In genomic region chr4:8182294-8182693, GRCh38 we compare ENCODE assay signal across 31 cellular contexts. TPM values are rescaled to one million over a fixed set of nuclear protein-coding genes. Genes with fewer than 3 reads are reported as not detected.
A peak's percentile ranks its signal among the peaks of the same experiment; 100 is the strongest.
DNase-seq lines count a peak whose midpoint lies in the region; ATAC-seq and TF ChIP-seq lines count a peak whose summit lies in the region.
"Had no signal": no experiment of that assay in that cellular context is flagged by ENCODE, and none has a peak within 500 bp of the region (broad histone marks: within the 10 kb centered on the region; RNA-seq: fewer than 3 reads in every experiment).

No MANE protein-coding gene starts in this region.

- intact Hi-C loops in PC-9 (cut with micrococcal nuclease; ENCODE audit: unreplicated experiment) (loop anchor here (2.0 to 5.0 kb wide), 2 partner anchors 47 to 985 kb away; no protein-coding TSS in a partner anchor), esophagus squamous epithelium (cut with DNase I) (no loop called here), transverse colon (cut with DNase I; ENCODE audit: low total_unique reads) (no loop called here)

- POLR2A ChIA-PET in PC-9 (lab: Charles Lee; ENCODE audit: unreplicated experiment): interaction anchor here (0.5 to 0.8 kb wide), 2 partner anchors 17 to 47 kb away, joined by 3 to 4 read pairs; partner anchors contain the start of gene SH3TC1

- in situ Hi-C loops in transverse colon (cut with MboI; ENCODE audit: low pct_ligation_motif_present in 1 of 4, low pct_unique_long_range_greater_than_20kb in 1 of 4, low sequenced_read_pairs in 3 of 4): no loop called here

- no peak overlapping the region for H3K14ac ChIP-seq in mesenchymal stem cell (ENCODE audit: low read length in 2 of 2)

- H3K9ac ChIP-seq in mesenchymal stem cell (ENCODE audit: low read length): no peak overlapping the region
- H3K9ac ChIP-seq: GM23248 had no signal

- CTCF ChIA-PET in PC-9 (lab: Charles Lee): no interaction called here

- H3K18ac ChIP-seq in mesenchymal stem cell (ENCODE audit: low read depth in 1 of 2, low read length in 2 of 2): peak overlapping the region in 1 of 2 experiments; percentile 14

- no peak overlapping the region for H2AFZ ChIP-seq in PC-9
- no peak overlapping the region for H2AFZ ChIP-seq in mesenchymal stem cell (ENCODE audit: low read depth, low read length)
- H2AFZ ChIP-seq: GM23248 had no signal

- H4K20me1 ChIP-seq in PC-9 (ENCODE audit: insufficient read depth): no peaks in the 10 kb centered on the region

- no TSS peak for BruUV-seq in PC-9 (replicated peaks; lab: Mats Ljungman, UMichigan)

- H3K27ac ChIP-seq in PC-9: peak overlapping the region; percentile 72; the same call in 1 of the 2 replicates
- H3K27ac ChIP-seq in esophagus squamous epithelium: peak overlapping the region; percentile 86 to 94 (median 89)
- H3K27ac ChIP-seq in mesenchymal stem cell (ENCODE audit: low read length, poor library complexity, severe bottlenecking): no peak overlapping the region
- peak overlapping the region in 3 of 4 donors; percentile 11 to 61 (median 27) for H3K27ac ChIP-seq in transverse colon
- H3K27ac ChIP-seq: GM23248, pancreas, thyroid gland had no signal

- H3K4ac ChIP-seq in mesenchymal stem cell (ENCODE audit: low read depth in 1 of 2, low read length in 2 of 2): no peak overlapping the region

- 49 to 71% methylated on average over 3 to 5 of the region's 11 CpGs for WGBS in esophagus squamous epithelium, 2 donors
- WGBS in mesenchymal stem cell: 95% methylated on average over 11 of the region's 11 CpGs
- 45 to 73% methylated on average over 2 to 9 of the region's 11 CpGs for WGBS in transverse colon (ENCODE audit: low coverage in 1 of 2), 2 donors

- peak overlapping the region in 1 of 2 experiments; percentile 18 for H2BK12ac ChIP-seq in mesenchymal stem cell (ENCODE audit: low read length in 2 of 2)

- H3F3A ChIP-seq in PC-9 (ENCODE audit: insufficient read depth, low read depth): peaks cover 38% of the 10 kb centered on the region

- H3K27me3 ChIP-seq in PC-9 (ENCODE audit: insufficient read depth, low read depth) (no peaks in the 10 kb centered on the region), esophagus squamous epithelium (no peaks in the 10 kb centered on the region), mesenchymal stem cell (ENCODE audit: control insufficient read depth in 1 of 2, insufficient read depth in 1 of 2, low read length in 2 of 2) (peaks cover 9 to 22% of the 10 kb centered on the region in 2 experiments), transverse colon (no peaks in the 10 kb centered on the region)
- H3K27me3 ChIP-seq: pancreas, thyroid gland had no signal

- H4K8ac ChIP-seq in mesenchymal stem cell (ENCODE audit: low read length): no peak overlapping the region

- TF ChIP-seq CTCF in PC-9 (conservative IDR thresholded peaks at IDR 0.05) (no peak), esophagus squamous epithelium (IDR thresholded peaks at IDR 0.05) (no peak), transverse colon (IDR thresholded peaks at IDR 0.05) (no peak)

- no peak overlapping the region for H3K23ac ChIP-seq in mesenchymal stem cell (ENCODE audit: low read length in 2 of 2)

- H2BK5ac ChIP-seq in mesenchymal stem cell (ENCODE audit: low read depth, low read length, poor library complexity, severe bottlenecking): no peak overlapping the region

- no peak for ATAC-seq in HG02840 (IDR thresholded peaks at IDR 0.05; ENCODE audit: low FRiP score, unreplicated experiment)
- ATAC-seq: activated naive CD8-positive, alpha-beta T cell treated with anti-CD3 and anti-CD28 coated beads, Interleukin-2, amount 50 U/mL, for 24 hours; activated T-cell treated with anti-CD3 and anti-CD28 coated beads, Interleukin-2, amount 50 U/mL, for 72 hours; T-helper 17 cell had no signal

- no peak overlapping the region for H2AK5ac ChIP-seq in mesenchymal stem cell (ENCODE audit: low read length, severe bottlenecking)

- no peaks in the 10 kb centered on the region for H3K79me1 ChIP-seq in mesenchymal stem cell (replicated peaks; ENCODE audit: low read length, poor library complexity, severe bottlenecking)

- H3K36me3 ChIP-seq in PC-9 (ENCODE audit: low read depth) (no peaks in the 10 kb centered on the region), esophagus squamous epithelium (no peaks in the 10 kb centered on the region), mesenchymal stem cell (ENCODE audit: control insufficient read depth in 1 of 2, insufficient read depth in 2 of 2, low read depth in 1 of 2, low read length in 2 of 2) (no peaks in the 10 kb centered on the region), transverse colon (no peaks in the 10 kb centered on the region)
- H3K36me3 ChIP-seq: pancreas, thyroid gland had no signal

- H3K4me3 ChIP-seq in PC-9: no peak overlapping the region
- H3K4me3 ChIP-seq in esophagus squamous epithelium: peak overlapping the region in 1 of 4 donors; percentile 12
- H3K4me3 ChIP-seq in mesenchymal stem cell (ENCODE audit: insufficient read depth in 1 of 2, low read depth in 1 of 2, low read length in 2 of 2): no peak overlapping the region
- no peak overlapping the region for H3K4me3 ChIP-seq in transverse colon
- H3K4me3 ChIP-seq: coronary artery, GM23248, pancreas, thyroid gland had no signal

- no peak overlapping the region for H4K91ac ChIP-seq in mesenchymal stem cell (ENCODE audit: low read length)

- H3K4me2 ChIP-seq in PC-9: peak overlapping the region; percentile 55
- no peak overlapping the region for H3K4me2 ChIP-seq in mesenchymal stem cell (ENCODE audit: low read length, poor library complexity, severe bottlenecking)

- no peak for TF ChIP-seq EP300 in transverse colon (IDR thresholded peaks at IDR 0.05; ENCODE audit: low read depth)

- peak overlapping the region; percentile 3 for H2BK15ac ChIP-seq in mesenchymal stem cell (ENCODE audit: low read depth, poor library complexity, severe bottlenecking)

- H3K4me1 ChIP-seq in PC-9 (replicated peaks; ENCODE audit: insufficient read depth) (peaks cover 40% of the 10 kb centered on the region), esophagus squamous epithelium (peaks cover 31 to 67% (median 34%) of the 10 kb centered on the region in 3 donors), mesenchymal stem cell (ENCODE audit: control insufficient read depth, insufficient read depth, low read depth, low read length) (peaks cover 19% of the 10 kb centered on the region), transverse colon (peaks cover 0 to 21% (median 18%) of the 10 kb centered on the region in 4 donors)

- H2BK120ac ChIP-seq in mesenchymal stem cell (ENCODE audit: low read depth, low read length): no peak overlapping the region

- TF ChIP-seq POLR2A in esophagus squamous epithelium (IDR thresholded peaks at IDR 0.05): no peak
- no peak for TF ChIP-seq POLR2A in transverse colon (IDR thresholded peaks at IDR 0.05)

- H3K79me2 ChIP-seq in PC-9 (ENCODE audit: low read depth): no peaks in the 10 kb centered on the region

- H3K9me3 ChIP-seq in PC-9 (ENCODE audit: insufficient read depth, low read depth) (no peaks in the 10 kb centered on the region), esophagus squamous epithelium (no peaks in the 10 kb centered on the region), mesenchymal stem cell (ENCODE audit: control insufficient read depth, low read length) (no peaks in the 10 kb centered on the region), transverse colon (no peaks in the 10 kb centered on the region)
- H3K9me3 ChIP-seq: pancreas, thyroid gland had no signal

- no peaks in the 10 kb centered on the region for H3K9me2 ChIP-seq in PC-9 (ENCODE audit: insufficient read depth)

- no peak for DNase-seq in PC-9
- no peak for DNase-seq in esophagus squamous epithelium (lab: John Stamatoyannopoulos, UW)
- no peak for DNase-seq in mesenchymal stem cell
- DNase-seq in transverse colon: no peak
- no peak for DNase-seq in stimulated activated CD4-positive, alpha-beta T cell treated with anti-CD3 and anti-CD28 coated beads, Interleukin-2, amount 100 ng/mL, for 24 hours
- no peak for DNase-seq in AG20443 (ENCODE audit: low spot score)
- DNase-seq: activated CD4-positive, alpha-beta T cell treated with anti-CD3 and anti-CD28 coated beads, Interleukin-2, amount 50 U/mL, for 48 hours; activated CD4-positive, CD25-positive, alpha-beta regulatory T cell treated with anti-CD3 and anti-CD28 coated beads, Interleukin-2, amount 50 U/mL, for 72 hours; activated naive CD8-positive, alpha-beta T cell treated with anti-CD3 and anti-CD28 coated beads, Interleukin-2, amount 50 U/mL, for 24 hours; activated T-cell treated with anti-CD3 and anti-CD28 coated beads, Interleukin-2, amount 50 U/mL, for 72 hours; C1 segment of cervical spinal cord; caudate nucleus; COR-L47; DMS53; effector CD8-positive, alpha-beta T cell; GM23248; head of caudate nucleus; KBM-7; mammary epithelial cell; NCI-H1092 treated with DMSO at 0.1 percent for 48 hours; NCI-H1694 treated with DMSO at 0.1 percent for 48 hours; NCI-H2171 treated with DMSO at 0.1 percent for 48 hours; NCI-H510A; stimulated activated CD8-positive, alpha-beta memory T cell treated with anti-CD3 and anti-CD28 coated beads, Interleukin-4, amount 100 ng/mL, for 48 hours; T-helper 17 cell; thyroid gland had no signal

RNA-seq across cellular contexts. Expression of gene SH3TC1, which starts 16.8 kb away (rescaled TPM):
- total RNA-seq in PC-9 (2021): 5.2 and 11.2 TPM in 2 replicates
- 10 to 100 TPM; 24.6 to 31.2 (median 27.1) TPM for total RNA-seq in esophagus squamous epithelium
- 8.0 TPM for polyA plus RNA-seq in mesenchymal stem cell (2013, experiment 1 of 2)
- polyA plus RNA-seq in mesenchymal stem cell (2013, experiment 2 of 2): 7.6 TPM
- 10 to 100 TPM; 15.0 to 78.6 (median 41.4) TPM for total RNA-seq in transverse colon
- total RNA-seq: G401 had no signal

RNA-seq across cellular contexts. Expression of gene ABLIM2, which starts 23.7 kb away (rescaled TPM):
- total RNA-seq in PC-9 (2021) (1.6 and 6.2 TPM in 2 replicates), esophagus squamous epithelium (10 to 100 TPM; 13.5 to 26.7 (median 15.7) TPM), transverse colon (10 to 100 TPM in 3 of 4 donors, 1 to 10 TPM in 1; 3.2 to 58.4 (median 14.2) TPM)
- 0.06 TPM for polyA plus RNA-seq in mesenchymal stem cell (2013, experiment 1 of 2)
- polyA plus RNA-seq in mesenchymal stem cell (2013, experiment 2 of 2): 0.04 TPM
- total RNA-seq: GM23248, M059J had no signal
- polyA plus RNA-seq: GM23248 had no signal
